ENCODE assay signal across 9 cellular contexts in the genomic region with DNA sequence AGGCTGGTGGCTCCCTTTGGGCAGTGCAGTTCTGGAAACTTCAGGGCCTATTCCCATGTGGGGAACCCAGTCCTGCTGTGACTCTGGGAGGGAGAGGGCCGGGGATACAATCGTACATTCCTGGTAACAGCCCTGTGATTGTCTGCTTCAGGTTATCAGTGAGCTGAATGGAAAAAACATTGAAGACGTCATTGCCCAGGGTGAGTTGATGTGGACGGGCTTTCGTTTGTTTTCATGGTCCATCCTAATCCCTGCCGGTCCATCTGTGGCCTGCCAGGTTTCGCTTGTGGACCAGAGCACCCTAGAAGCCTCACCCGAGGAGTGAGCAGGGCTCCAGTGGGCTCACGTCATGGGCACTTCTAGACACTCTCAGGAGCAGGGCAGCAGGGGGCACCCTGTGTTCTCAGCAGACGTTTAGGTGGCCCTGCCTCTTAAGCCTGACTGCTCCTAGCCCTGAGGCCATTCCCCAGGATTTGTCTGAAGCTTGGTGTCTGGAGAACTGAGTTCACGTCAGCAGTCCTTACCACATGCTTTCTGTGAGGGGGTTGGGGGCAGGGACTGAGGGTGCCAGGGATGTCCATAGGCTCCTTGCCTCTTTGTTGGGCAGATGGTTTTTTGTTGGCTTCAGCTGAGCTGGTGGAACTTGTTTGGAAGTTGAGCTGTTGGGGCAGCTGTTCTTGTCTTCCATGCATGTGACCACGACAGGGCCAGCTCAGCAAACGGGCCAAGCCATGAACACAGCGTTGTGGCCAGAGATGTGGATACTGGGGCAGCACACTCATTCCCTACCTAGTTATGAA. TPM values are rescaled to one million over a fixed set of nuclear protein-coding genes. Genes with fewer than 3 reads are reported as not detected.
A peak's percentile ranks its signal among the peaks of the same experiment; 100 is the strongest.
DNase-seq lines count a peak whose midpoint lies in the region; ATAC-seq, FAIRE-seq and TF ChIP-seq lines count a peak whose summit lies in the region.
"Had no signal": no experiment of that assay in that cellular context is flagged by ENCODE, and none has a peak within 500 bp of the region (broad histone marks: within the 10 kb centered on the region; RNA-seq: fewer than 3 reads in every experiment).

No MANE protein-coding gene starts in this region.

- H3K36me3 Mint-ChIP-seq in activated B cell treated with CpG ODN at 0.5 μM for 24 hours (ENCODE audit: low read depth) (peaks cover 39% of the 10 kb centered on the region), glutamatergic neuron (ENCODE audit: unreplicated experiment) (no peaks in the 10 kb centered on the region), type B pancreatic cell (no peaks in the 10 kb centered on the region)

- CTCF ChIA-PET in HepG2 (lab: Yijun Ruan, JAX; ENCODE audit: low intra/inter-chr PET ratio, low total read pairs) = no interaction called here
- CTCF ChIA-PET in activated B cell treated with CpG ODN at 0.5 μM for 24 hours (lab: Charles Lee) = no interaction called here

- H3K27me3 ChIP-seq in HepG2 (ENCODE audit: control insufficient read depth in 1 of 2, insufficient read depth in 2 of 2, low read length in 2 of 2) (no peaks in the 10 kb centered on the region; a peak in 1 of 5 replicates), right lobe of liver (no peaks in the 10 kb centered on the region), ovary (no peaks in the 10 kb centered on the region)

- H3K27ac Mint-ChIP-seq in activated B cell treated with CpG ODN at 0.5 μM for 24 hours = peak overlapping the region; percentile 73
- peak overlapping the region; percentile 48 for H3K27ac Mint-ChIP-seq in glutamatergic neuron (ENCODE audit: unreplicated experiment)
- peak overlapping the region; percentile 79 for H3K27ac Mint-ChIP-seq in type B pancreatic cell

- H3K27ac ChIP-seq in HepG2 (ENCODE audit: extremely low read length, insufficient read depth, low read length) (peak overlapping the region; percentile 95), right lobe of liver (no peak overlapping the region), ovary (no peak overlapping the region)

- H3K4me3 ChIP-seq in HepG2 (replicated peaks in 1 of 3; ENCODE audit: insufficient read depth in 1 of 3, low read depth in 2 of 3, low read length in 3 of 3) (peak overlapping the region; percentile 97 to 100 (median 99); a peak in 5 of 6 replicates), right lobe of liver (peak overlapping the region in 1 of 3 donors; percentile 84), ovary (no peak overlapping the region)

- peaks cover 41% of the 10 kb centered on the region for H3K4me1 ChIP-seq in HepG2 (ENCODE audit: insufficient read depth, low read length)
- H3K4me1 ChIP-seq in right lobe of liver = peaks cover 0 to 22% (median 8%) of the 10 kb centered on the region in 4 donors
- peaks cover 10% of the 10 kb centered on the region for H3K4me1 ChIP-seq in ovary (ENCODE audit: insufficient read depth)

- no peak for TF ChIP-seq RAD21 in HepG2 (CRISPR knock-in tag; IDR thresholded peaks at IDR 0.05)

- H3K9ac ChIP-seq in HepG2 (ENCODE audit: insufficient read depth, low read depth, low read length) = peak overlapping the region; percentile 98

- peaks cover 24% of the 10 kb centered on the region for H4K20me1 ChIP-seq in HepG2 (ENCODE audit: insufficient read depth, low read length)

- no peak overlapping the region for H2AFZ ChIP-seq in HepG2 (ENCODE audit: low read length)

- TF ChIP-seq CTCF in HepG2 (CRISPR knock-in tag; IDR thresholded peaks at IDR 0.05) (peak; percentile 49), right lobe of liver (IDR thresholded peaks at IDR 0.05) (peak in 1 of 4 donors; percentile 10), activated B cell treated with CpG ODN at 0.5 μM for 24 hours (IDR thresholded peaks at IDR 0.05) (no peak), glutamatergic neuron (IDR thresholded peaks at IDR 0.05; ENCODE audit: partially characterized antibody, unreplicated experiment) (no peak), type B pancreatic cell (conservative IDR thresholded peaks at IDR 0.05) (no peak), ovary (IDR thresholded peaks at IDR 0.05) (no peak)

- peak overlapping the region; percentile 87 for H3K4me3 Mint-ChIP-seq in activated B cell treated with CpG ODN at 0.5 μM for 24 hours
- peak overlapping the region; percentile 92 for H3K4me3 Mint-ChIP-seq in glutamatergic neuron (ENCODE audit: unreplicated experiment)
- peak overlapping the region; percentile 95 for H3K4me3 Mint-ChIP-seq in type B pancreatic cell

- H3K27me3 Mint-ChIP-seq in activated B cell treated with CpG ODN at 0.5 μM for 24 hours (no peaks in the 10 kb centered on the region), glutamatergic neuron (ENCODE audit: unreplicated experiment) (peaks cover 8% of the 10 kb centered on the region), type B pancreatic cell (no peaks in the 10 kb centered on the region)

- no peak for ATAC-seq in HepG2
- no peak for ATAC-seq in right lobe of liver
- no peak for ATAC-seq in activated B cell treated with CpG ODN at 0.5 μM for 24 hours (ENCODE audit: low read depth)

- H3K9me3 ChIP-seq in HepG2 (ENCODE audit: low read length) (no peaks in the 10 kb centered on the region), right lobe of liver (no peaks in the 10 kb centered on the region), ovary (no peaks in the 10 kb centered on the region)

- H3K4me2 ChIP-seq in HepG2 (ENCODE audit: low read depth, low read length) = peak overlapping the region; percentile 93

- TF ChIP-seq EP300 in HepG2 (IDR thresholded peaks at IDR 0.05; ENCODE audit: low read depth in 2 of 2, low read length in 2 of 2) = no peak
- TF ChIP-seq EP300 in HepG2 (CRISPR knock-in tag; IDR thresholded peaks at IDR 0.05; ENCODE audit: borderline replicate concordance) = no peak
- no peak for TF ChIP-seq EP300 in ovary (IDR thresholded peaks at IDR 0.05)

- intact Hi-C loops in HepG2 (cut with micrococcal nuclease; ENCODE audit: unreplicated experiment) (no loop called here), right lobe of liver (cut with DNase I) (no loop called here), activated B cell treated with CpG ODN at 0.5 μM for 24 hours (cut with micrococcal nuclease) (no loop called here), ovary (cut with DNase I) (no loop called here)

- peaks cover 33% of the 10 kb centered on the region for H3K4me1 Mint-ChIP-seq in activated B cell treated with CpG ODN at 0.5 μM for 24 hours
- H3K4me1 Mint-ChIP-seq in glutamatergic neuron (ENCODE audit: low read depth, unreplicated experiment) = peaks cover 11% of the 10 kb centered on the region
- peaks cover 10% of the 10 kb centered on the region for H3K4me1 Mint-ChIP-seq in type B pancreatic cell (ENCODE audit: unreplicated experiment)

- no peak for FAIRE-seq in HepG2 (lab: Jason Lieb, UNC)
- FAIRE-seq: G401.6 had no signal

- POLR2A ChIA-PET in HepG2 (lab: Yijun Ruan, JAX) = interaction anchor here (0.8 to 1.9 kb wide), 4 partner anchors 8 to 141 kb away, joined by 3 to 14 read pairs (median 6); partner anchors contain the start of gene PNPLA2
- POLR2A ChIA-PET in activated B cell treated with CpG ODN at 0.5 μM for 24 hours (lab: Charles Lee) = interaction anchor here (0.6 to 1.3 kb wide), 6 partner anchors 8 to 506 kb away, joined by 3 to 19 read pairs (median 4); partner anchors contain the start of genes PNPLA2 and TSPAN4

- TF ChIP-seq POLR2A in HepG2 (IDR thresholded peaks at IDR 0.05; ENCODE audit: insufficient read depth in 1 of 2, low read depth in 2 of 2, low read length in 2 of 2) (no peak; a peak in 1 of 4 replicates), right lobe of liver (IDR thresholded peaks at IDR 0.05) (no peak), ovary (IDR thresholded peaks at IDR 0.05) (no peak)

- in situ Hi-C loops in HepG2 (cut with HindIII; ENCODE audit: extremely low pct_ligation_motif_present, low pct_unique_long_range_greater_than_20kb) = no loop called here

- DNase-seq in HepG2 (ENCODE audit: low spot score) (no peak), right lobe of liver (no peak), activated B cell treated with CpG ODN at 0.5 μM for 24 hours (no peak), glutamatergic neuron (no peak), type B pancreatic cell (ENCODE audit: extremely low spot score, unreplicated experiment) (no peak), T1000 (lab: John Stamatoyannopoulos, UW) (no peak), NCI-H1048 (lab: John Stamatoyannopoulos, UW) (no peak), ovary (no peak)

- peaks cover 19 to 27% of the 10 kb centered on the region in 2 experiments for H3K36me3 ChIP-seq in HepG2 (replicated peaks in 1 of 2; ENCODE audit: control insufficient read depth in 1 of 2, insufficient read depth in 2 of 2, low read length in 2 of 2)
- H3K36me3 ChIP-seq in right lobe of liver = peaks cover 0 to 29% (median 0%) of the 10 kb centered on the region in 4 donors
- H3K36me3 ChIP-seq in ovary = no peaks in the 10 kb centered on the region

- WGBS in HepG2 (ENCODE audit: low lambda C conversion rate) = 59% methylated on average over 13 of the region's 14 CpGs
- 63% methylated on average over 4 of the region's 14 CpGs for WGBS in right lobe of liver (ENCODE audit: insufficient coverage, low coverage, low lambda C conversion rate, missing lambda C conversion rate)
- 61 to 70% (median 65%) methylated on average over 14 of the region's 14 CpGs for WGBS in ovary, 3 donors

- H3K79me2 ChIP-seq in HepG2 (ENCODE audit: insufficient read depth, low read length) = peaks cover 33% of the 10 kb centered on the region

- H3K9me3 Mint-ChIP-seq in activated B cell treated with CpG ODN at 0.5 μM for 24 hours = no peaks in the 10 kb centered on the region
- H3K9me3 Mint-ChIP-seq in glutamatergic neuron (ENCODE audit: unreplicated experiment) = peaks cover 7% of the 10 kb centered on the region
- no peaks in the 10 kb centered on the region for H3K9me3 Mint-ChIP-seq in type B pancreatic cell

- BruUV-seq in HepG2 (replicated peaks; lab: Mats Ljungman, UMichigan) = no TSS peak

RNA-seq across cellular contexts. Expression of gene RPLP2, which starts 1.9 kb away (rescaled TPM):
- total RNA-seq in HepG2 (2016; rRNA removed; fragmentation: Illumina TruSeq; extraction: Trizol) = 2,049 and 2,106 TPM in 2 replicates
- 3,126 and 3,282 TPM in 2 replicates for total RNA-seq in HepG2 (2016; cell fraction: cytosol; rRNA removed; fragmentation: Illumina TruSeq; extraction: Trizol; ENCODE audit: low read depth)
- total RNA-seq in HepG2 (2016; cell fraction: insoluble cytoplasmic fraction; rRNA removed; fragmentation: Illumina TruSeq; extraction: Trizol) = 1,870 and 2,048 TPM in 2 replicates
- total RNA-seq in HepG2 (2016; cell fraction: membrane; rRNA removed; fragmentation: Illumina TruSeq; extraction: Trizol) = 3,967 and 4,265 TPM in 2 replicates
- total RNA-seq in HepG2 (2016; cell fraction: nucleus; rRNA removed; fragmentation: Illumina TruSeq; extraction: Trizol) = 735 and 852 TPM in 2 replicates
- 895 and 978 TPM in 2 replicates for polyA plus RNA-seq in HepG2 (2011; rRNA removed)
- polyA plus RNA-seq in HepG2 (2011; cell fraction: cytosol; rRNA removed) = 1,028 and 2,692 TPM in 2 replicates
- 723 and 858 TPM in 2 replicates for polyA plus RNA-seq in HepG2 (2011; cell fraction: nucleus; rRNA removed)
- 1,506 and 2,284 TPM in 2 replicates for polyA plus RNA-seq in HepG2 (2012)
- polyA plus RNA-seq in HepG2 (2016; cell fraction: cytosol; fragmentation: Illumina TruSeq; extraction: Trizol; ENCODE audit: low read depth) = 3,287 and 3,430 TPM in 2 replicates
- 1,412 and 1,584 TPM in 2 replicates for polyA plus RNA-seq in HepG2 (2016; cell fraction: insoluble cytoplasmic fraction; fragmentation: Illumina TruSeq; extraction: Trizol; ENCODE audit: low read depth)
- polyA plus RNA-seq in HepG2 (2016; cell fraction: membrane; fragmentation: Illumina TruSeq; extraction: Trizol; ENCODE audit: low read depth) = 3,687 and 3,698 TPM in 2 replicates
- 1,014 and 1,045 TPM in 2 replicates for polyA plus RNA-seq in HepG2 (2016; cell fraction: nucleus; fragmentation: Illumina TruSeq; extraction: Trizol; ENCODE audit: insufficient read depth, low read depth)
- 472 and 1,216 TPM in 2 replicates for polyA minus RNA-seq in HepG2 (2011; rRNA and poly(A)+ RNA removed; ENCODE audit: low replicate concordance)
- 793 and 848 TPM in 2 replicates for polyA minus RNA-seq in HepG2 (2011; cell fraction: cytosol; rRNA and poly(A)+ RNA removed)
- polyA minus RNA-seq in HepG2 (2011; cell fraction: nucleus; rRNA and poly(A)+ RNA removed) = 188 and 248 TPM in 2 replicates
- total RNA-seq in right lobe of liver = 100 to 1,000 TPM; 212 to 574 (median 457) TPM
- 4,124 and 4,449 TPM in 2 replicates for total RNA-seq in activated B cell treated with CpG ODN at 0.5 μM for 24 hours
- total RNA-seq in glutamatergic neuron (ENCODE audit: unreplicated experiment) = 997 TPM
- 1,985 and 2,207 TPM in 2 replicates for total RNA-seq in type B pancreatic cell (ENCODE audit: low replicate concordance)
- total RNA-seq in ovary = 1,000 to 10,000 TPM in 5 of 7 donors, 100 to 1,000 TPM in 2; 901 to 4,238 (median 3,176) TPM
- 1,000 to 10,000 TPM in 1 of 2 donors, 100 to 1,000 TPM in 1; 237 to 2,243 TPM for polyA plus RNA-seq in ovary

RNA-seq across cellular contexts. Expression of gene PIDD1, which starts 6.6 kb away (rescaled TPM):
- total RNA-seq in HepG2 (2016; rRNA removed; fragmentation: Illumina TruSeq; extraction: Trizol) = 7.9 and 16.0 TPM in 2 replicates
- 3.5 and 4.1 TPM in 2 replicates for total RNA-seq in HepG2 (2016; cell fraction: cytosol; rRNA removed; fragmentation: Illumina TruSeq; extraction: Trizol; ENCODE audit: low read depth)
- total RNA-seq in HepG2 (2016; cell fraction: insoluble cytoplasmic fraction; rRNA removed; fragmentation: Illumina TruSeq; extraction: Trizol) = 8.8 and 17.2 TPM in 2 replicates
- total RNA-seq in HepG2 (2016; cell fraction: membrane; rRNA removed; fragmentation: Illumina TruSeq; extraction: Trizol) = 7.4 and 7.9 TPM in 2 replicates
- total RNA-seq in HepG2 (2016; cell fraction: nucleus; rRNA removed; fragmentation: Illumina TruSeq; extraction: Trizol) = 17.2 and 22.2 TPM in 2 replicates
- 14.3 and 17.7 TPM in 2 replicates for polyA plus RNA-seq in HepG2 (2011; rRNA removed)
- polyA plus RNA-seq in HepG2 (2011; cell fraction: cytosol; rRNA removed) = 5.0 and 12.7 TPM in 2 replicates
- polyA plus RNA-seq in HepG2 (2011; cell fraction: nucleus; rRNA removed) = 234 and 353 TPM in 2 replicates
- polyA plus RNA-seq in HepG2 (2012) = 6.8 and 9.8 TPM in 2 replicates
- polyA plus RNA-seq in HepG2 (2016; cell fraction: cytosol; fragmentation: Illumina TruSeq; extraction: Trizol; ENCODE audit: low read depth) = 3.7 and 3.9 TPM in 2 replicates
- 12.6 and 15.2 TPM in 2 replicates for polyA plus RNA-seq in HepG2 (2016; cell fraction: insoluble cytoplasmic fraction; fragmentation: Illumina TruSeq; extraction: Trizol; ENCODE audit: low read depth)
- polyA plus RNA-seq in HepG2 (2016; cell fraction: membrane; fragmentation: Illumina TruSeq; extraction: Trizol; ENCODE audit: low read depth) = 7.8 and 9.8 TPM in 2 replicates
- polyA plus RNA-seq in HepG2 (2016; cell fraction: nucleus; fragmentation: Illumina TruSeq; extraction: Trizol; ENCODE audit: insufficient read depth, low read depth) = 93.2 and 101 TPM in 2 replicates
- polyA minus RNA-seq in HepG2 (2011; rRNA and poly(A)+ RNA removed; ENCODE audit: low replicate concordance) = 2.9 and 14.9 TPM in 2 replicates
- 3.4 and 7.0 TPM in 2 replicates for polyA minus RNA-seq in HepG2 (2011; cell fraction: cytosol; rRNA and poly(A)+ RNA removed)
- 19.3 TPM in 2 replicates for polyA minus RNA-seq in HepG2 (2011; cell fraction: nucleus; rRNA and poly(A)+ RNA removed)
- 10 to 100 TPM in 2 of 6 experiments, 1 to 10 TPM in 4; 6.5 to 11.8 (median 9.8) TPM for total RNA-seq in right lobe of liver
- 21.3 and 25.6 TPM in 2 replicates for total RNA-seq in activated B cell treated with CpG ODN at 0.5 μM for 24 hours
- 37.0 TPM for total RNA-seq in glutamatergic neuron (ENCODE audit: unreplicated experiment)
- total RNA-seq in type B pancreatic cell (ENCODE audit: low replicate concordance) = 32.7 and 44.5 TPM in 2 replicates
- total RNA-seq in ovary = 10 to 100 TPM; 10.1 to 18.1 (median 14.1) TPM
- polyA plus RNA-seq in ovary = 10 to 100 TPM in 1 of 2 donors, under 1 TPM in 1; 0.23 to 14.0 TPM

RNA-seq across cellular contexts. Expression of gene PNPLA2, which starts 7.1 kb away (rescaled TPM):
- total RNA-seq in HepG2 (2016; rRNA removed; fragmentation: Illumina TruSeq; extraction: Trizol) (4.8 and 10.5 TPM in 2 replicates), right lobe of liver (10 to 100 TPM; 33.2 to 97.1 (median 69.6) TPM), activated B cell treated with CpG ODN at 0.5 μM for 24 hours (52.9 and 53.2 TPM in 2 replicates), glutamatergic neuron (ENCODE audit: unreplicated experiment) (32.3 TPM), type B pancreatic cell (ENCODE audit: low replicate concordance) (47.8 and 55.6 TPM in 2 replicates), ovary (10 to 100 TPM; 33.0 to 98.2 (median 83.0) TPM)
- 3.8 and 4.1 TPM in 2 replicates for total RNA-seq in HepG2 (2016; cell fraction: cytosol; rRNA removed; fragmentation: Illumina TruSeq; extraction: Trizol; ENCODE audit: low read depth)
- 4.0 and 11.4 TPM in 2 replicates for total RNA-seq in HepG2 (2016; cell fraction: insoluble cytoplasmic fraction; rRNA removed; fragmentation: Illumina TruSeq; extraction: Trizol)
- 4.4 and 5.4 TPM in 2 replicates for total RNA-seq in HepG2 (2016; cell fraction: membrane; rRNA removed; fragmentation: Illumina TruSeq; extraction: Trizol)
- 17.2 and 23.5 TPM in 2 replicates for total RNA-seq in HepG2 (2016; cell fraction: nucleus; rRNA removed; fragmentation: Illumina TruSeq; extraction: Trizol)
- polyA plus RNA-seq in HepG2 (2011; rRNA removed) (43.2 and 58.1 TPM in 2 replicates), ovary (10 to 100 TPM; 12.9 to 91.5 TPM)
- 7.3 and 12.8 TPM in 2 replicates for polyA plus RNA-seq in HepG2 (2011; cell fraction: cytosol; rRNA removed)
- 830 and 954 TPM in 2 replicates for polyA plus RNA-seq in HepG2 (2011; cell fraction: nucleus; rRNA removed)
- 70.1 and 82.8 TPM in 2 replicates for polyA plus RNA-seq in HepG2 (2012)
- polyA plus RNA-seq in HepG2 (2016; cell fraction: cytosol; fragmentation: Illumina TruSeq; extraction: Trizol; ENCODE audit: low read depth) = 4.8 and 6.6 TPM in 2 replicates
- polyA plus RNA-seq in HepG2 (2016; cell fraction: insoluble cytoplasmic fraction; fragmentation: Illumina TruSeq; extraction: Trizol; ENCODE audit: low read depth) = 14.6 and 20.2 TPM in 2 replicates
- 7.5 and 10.2 TPM in 2 replicates for polyA plus RNA-seq in HepG2 (2016; cell fraction: membrane; fragmentation: Illumina TruSeq; extraction: Trizol; ENCODE audit: low read depth)
- 77.9 and 79.1 TPM in 2 replicates for polyA plus RNA-seq in HepG2 (2016; cell fraction: nucleus; fragmentation: Illumina TruSeq; extraction: Trizol; ENCODE audit: insufficient read depth, low read depth)
- polyA minus RNA-seq in HepG2 (2011; rRNA and poly(A)+ RNA removed; ENCODE audit: low replicate concordance) = 60.4 and 150 TPM in 2 replicates
- 24.0 and 31.5 TPM in 2 replicates for polyA minus RNA-seq in HepG2 (2011; cell fraction: cytosol; rRNA and poly(A)+ RNA removed)
- polyA minus RNA-seq in HepG2 (2011; cell fraction: nucleus; rRNA and poly(A)+ RNA removed) = 135 and 151 TPM in 2 replicates

RNA-seq across cellular contexts. Expression of gene SLC25A22, which starts 13.6 kb away (rescaled TPM):
- total RNA-seq in HepG2 (2016; rRNA removed; fragmentation: Illumina TruSeq; extraction: Trizol) = 8.0 and 12.4 TPM in 2 replicates
- total RNA-seq in HepG2 (2016; cell fraction: cytosol; rRNA removed; fragmentation: Illumina TruSeq; extraction: Trizol; ENCODE audit: low read depth) = 4.2 and 5.7 TPM in 2 replicates
- 8.0 and 11.4 TPM in 2 replicates for total RNA-seq in HepG2 (2016; cell fraction: insoluble cytoplasmic fraction; rRNA removed; fragmentation: Illumina TruSeq; extraction: Trizol)
- 8.3 and 9.2 TPM in 2 replicates for total RNA-seq in HepG2 (2016; cell fraction: membrane; rRNA removed; fragmentation: Illumina TruSeq; extraction: Trizol)
- total RNA-seq in HepG2 (2016; cell fraction: nucleus; rRNA removed; fragmentation: Illumina TruSeq; extraction: Trizol) = 7.7 and 9.2 TPM in 2 replicates
- 19.2 and 20.5 TPM in 2 replicates for polyA plus RNA-seq in HepG2 (2011; rRNA removed)
- 5.9 and 7.9 TPM in 2 replicates for polyA plus RNA-seq in HepG2 (2011; cell fraction: cytosol; rRNA removed)
- 50.3 and 61.9 TPM in 2 replicates for polyA plus RNA-seq in HepG2 (2011; cell fraction: nucleus; rRNA removed)
- 7.5 and 11.4 TPM in 2 replicates for polyA plus RNA-seq in HepG2 (2012)
- 2.6 and 3.7 TPM in 2 replicates for polyA plus RNA-seq in HepG2 (2016; cell fraction: cytosol; fragmentation: Illumina TruSeq; extraction: Trizol; ENCODE audit: low read depth)
- 13.5 and 14.7 TPM in 2 replicates for polyA plus RNA-seq in HepG2 (2016; cell fraction: insoluble cytoplasmic fraction; fragmentation: Illumina TruSeq; extraction: Trizol; ENCODE audit: low read depth)
- 8.3 and 8.7 TPM in 2 replicates for polyA plus RNA-seq in HepG2 (2016; cell fraction: membrane; fragmentation: Illumina TruSeq; extraction: Trizol; ENCODE audit: low read depth)
- polyA plus RNA-seq in HepG2 (2016; cell fraction: nucleus; fragmentation: Illumina TruSeq; extraction: Trizol; ENCODE audit: insufficient read depth, low read depth) = 25.5 and 28.7 TPM in 2 replicates
- 19.4 and 40.7 TPM in 2 replicates for polyA minus RNA-seq in HepG2 (2011; rRNA and poly(A)+ RNA removed; ENCODE audit: low replicate concordance)
- polyA minus RNA-seq in HepG2 (2011; cell fraction: cytosol; rRNA and poly(A)+ RNA removed) = 8.5 and 14.7 TPM in 2 replicates
- polyA minus RNA-seq in HepG2 (2011; cell fraction: nucleus; rRNA and poly(A)+ RNA removed) = 14.9 and 16.0 TPM in 2 replicates
- 10 to 100 TPM; 20.6 to 40.2 (median 29.9) TPM for total RNA-seq in right lobe of liver
- 30.1 and 35.4 TPM in 2 replicates for total RNA-seq in activated B cell treated with CpG ODN at 0.5 μM for 24 hours
- total RNA-seq in glutamatergic neuron (ENCODE audit: unreplicated experiment) = 93.9 TPM
- total RNA-seq in type B pancreatic cell (ENCODE audit: low replicate concordance) = 31.6 and 35.6 TPM in 2 replicates
- total RNA-seq in ovary = 10 to 100 TPM in 6 of 7 donors, 1 to 10 TPM in 1; 6.6 to 23.3 (median 16.7) TPM
- 10 to 100 TPM in 1 of 2 donors, under 1 TPM in 1; 0.42 to 11.3 TPM for polyA plus RNA-seq in ovary

RNA-seq across cellular contexts. Expression of gene CRACR2B, which starts 16.1 kb away (rescaled TPM):
- 8.9 and 14.9 TPM in 2 replicates for total RNA-seq in HepG2 (2016; rRNA removed; fragmentation: Illumina TruSeq; extraction: Trizol)
- 5.5 and 5.9 TPM in 2 replicates for total RNA-seq in HepG2 (2016; cell fraction: cytosol; rRNA removed; fragmentation: Illumina TruSeq; extraction: Trizol; ENCODE audit: low read depth)
- 8.5 and 12.6 TPM in 2 replicates for total RNA-seq in HepG2 (2016; cell fraction: insoluble cytoplasmic fraction; rRNA removed; fragmentation: Illumina TruSeq; extraction: Trizol)
- 6.6 and 10.0 TPM in 2 replicates for total RNA-seq in HepG2 (2016; cell fraction: membrane; rRNA removed; fragmentation: Illumina TruSeq; extraction: Trizol)
- 10.8 and 16.7 TPM in 2 replicates for total RNA-seq in HepG2 (2016; cell fraction: nucleus; rRNA removed; fragmentation: Illumina TruSeq; extraction: Trizol)
- polyA plus RNA-seq in HepG2 (2011; rRNA removed) = 21.0 and 27.7 TPM in 2 replicates
- polyA plus RNA-seq in HepG2 (2011; cell fraction: cytosol; rRNA removed) = 9.8 and 16.5 TPM in 2 replicates
- 278 and 343 TPM in 2 replicates for polyA plus RNA-seq in HepG2 (2011; cell fraction: nucleus; rRNA removed)
- 10.5 and 14.8 TPM in 2 replicates for polyA plus RNA-seq in HepG2 (2012)
- polyA plus RNA-seq in HepG2 (2016; cell fraction: cytosol; fragmentation: Illumina TruSeq; extraction: Trizol; ENCODE audit: low read depth) = 8.3 and 10.9 TPM in 2 replicates
- polyA plus RNA-seq in HepG2 (2016; cell fraction: insoluble cytoplasmic fraction; fragmentation: Illumina TruSeq; extraction: Trizol; ENCODE audit: low read depth) = 14.8 and 17.4 TPM in 2 replicates
- 11.2 and 14.5 TPM in 2 replicates for polyA plus RNA-seq in HepG2 (2016; cell fraction: membrane; fragmentation: Illumina TruSeq; extraction: Trizol; ENCODE audit: low read depth)
- polyA plus RNA-seq in HepG2 (2016; cell fraction: nucleus; fragmentation: Illumina TruSeq; extraction: Trizol; ENCODE audit: insufficient read depth, low read depth) = 48.6 and 55.2 TPM in 2 replicates
- polyA minus RNA-seq in HepG2 (2011; rRNA and poly(A)+ RNA removed; ENCODE audit: low replicate concordance) = 3.4 and 13.9 TPM in 2 replicates
- 7.5 and 8.4 TPM in 2 replicates for polyA minus RNA-seq in HepG2 (2011; cell fraction: cytosol; rRNA and poly(A)+ RNA removed)
- polyA minus RNA-seq in HepG2 (2011; cell fraction: nucleus; rRNA and poly(A)+ RNA removed) = 22.7 and 23.2 TPM in 2 replicates
- total RNA-seq in right lobe of liver = 1 to 10 TPM; 2.2 to 4.0 (median 3.1) TPM
- 4.1 and 4.5 TPM in 2 replicates for total RNA-seq in activated B cell treated with CpG ODN at 0.5 μM for 24 hours
- total RNA-seq in glutamatergic neuron (ENCODE audit: unreplicated experiment) = 19.7 TPM
- 10.3 and 19.3 TPM in 2 replicates for total RNA-seq in type B pancreatic cell (ENCODE audit: low replicate concordance)
- total RNA-seq in ovary = 1 to 10 TPM; 1.2 to 6.5 (median 3.9) TPM
- 1 to 10 TPM in 1 of 2 donors, under 1 TPM in 1; 0.18 to 5.0 TPM for polyA plus RNA-seq in ovary
